26 cellular contexts compared by ENCODE assay signal in the genomic region with DNA sequence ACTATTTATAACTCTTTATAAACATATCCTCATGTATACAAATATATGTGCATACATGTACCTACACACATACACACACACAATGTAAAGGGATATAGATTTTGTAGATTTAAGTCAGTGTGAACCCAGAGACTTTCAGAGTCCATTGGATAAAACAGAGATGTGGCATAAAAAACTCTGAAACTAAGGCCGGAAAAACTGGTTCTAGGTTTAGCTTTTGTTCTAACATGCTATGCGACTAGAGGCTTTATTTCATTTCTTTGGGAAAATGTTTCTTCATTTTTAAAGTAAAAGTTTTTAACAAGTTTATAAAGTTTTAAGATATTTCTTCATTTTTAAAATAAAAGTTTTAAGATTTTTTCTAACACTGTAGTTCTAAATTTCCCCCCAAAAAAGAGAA. TPM values are rescaled to one million over a fixed set of nuclear protein-coding genes. Genes with fewer than 3 reads are reported as not detected.
A peak's percentile ranks its signal among the peaks of the same experiment; 100 is the strongest.
DNase-seq lines count a peak whose midpoint lies in the region; ATAC-seq, FAIRE-seq and TF ChIP-seq lines count a peak whose summit lies in the region.
"Had no signal": no experiment of that assay in that cellular context is flagged by ENCODE, and none has a peak within 500 bp of the region (broad histone marks: within the 10 kb centered on the region; RNA-seq: fewer than 3 reads in every experiment).

No MANE protein-coding gene starts in this region.

- ATAC-seq in esophagus mucosa (peak; percentile 42), right cardiac atrium (no peak), HG02981 (IDR thresholded peaks at IDR 0.05; ENCODE audit: unreplicated experiment) (no peak)

- H3K27ac ChIP-seq in right cardiac atrium (ENCODE audit: low read length), result no peak overlapping the region
- H3K27ac ChIP-seq: BLaER1 had no signal

- H3K4me3 ChIP-seq in bronchial epithelial cell (ENCODE audit: low read depth, low read length) (no peak overlapping the region), right cardiac atrium (ENCODE audit: low read length) (no peak overlapping the region)
- H3K4me3 ChIP-seq: BLaER1, GM12878 had no signal

- H3K4me1 ChIP-seq in right cardiac atrium (ENCODE audit: control insufficient read depth, insufficient read depth, low read length), result no peaks in the 10 kb centered on the region
- H3K4me1 ChIP-seq: BE2C, BLaER1 had no signal

- H3K27me3 ChIP-seq in bronchial epithelial cell (ENCODE audit: control insufficient read depth, insufficient read depth, low read length) (no peaks in the 10 kb centered on the region), right cardiac atrium (ENCODE audit: control insufficient read depth, insufficient read depth) (no peaks in the 10 kb centered on the region)
- H3K27me3 ChIP-seq: BE2C, BLaER1 had no signal

- intact Hi-C loops in right cardiac atrium (cut with DNase I), result no loop called here

- H3K9me3 ChIP-seq in right cardiac atrium (ENCODE audit: control insufficient read depth, low read length), result no peaks in the 10 kb centered on the region
- H3K9me3 ChIP-seq: BE2C, BLaER1 had no signal

- 95% methylated on average over 2 of the region's 2 CpGs for WGBS in right cardiac atrium

- no peaks in the 10 kb centered on the region for H3K36me3 ChIP-seq in bronchial epithelial cell (ENCODE audit: control insufficient read depth, insufficient read depth, low read length)
- H3K36me3 ChIP-seq: BE2C, BLaER1 had no signal

- TF ChIP-seq CTCF in bronchial epithelial cell (IDR thresholded peaks at IDR 0.05; ENCODE audit: insufficient read depth, low read length, severe bottlenecking), result no peak

- no peak for FAIRE-seq in bronchial epithelial cell (lab: Jason Lieb, UNC)
- FAIRE-seq: A204.1, GM12878, GM12892, GM18507 had no signal

- DNase-seq in bronchial epithelial cell (ENCODE audit: low read depth), result peak; percentile 54
- no peak for DNase-seq in NCI-H1105 treated with DMSO at 0.1 percent for 48 hours (lab: John Stamatoyannopoulos, UW)
- no peak for DNase-seq in right cardiac atrium
- DNase-seq: 8988T; ACHN; C1 segment of cervical spinal cord; CD4-positive, alpha-beta memory T cell; CD4-positive, CD25-positive, alpha-beta regulatory T cell; CD8-positive, alpha-beta memory T cell; COR-L47; DMS 273 treated with DMSO at 0.1 percent for 48 hours; DMS153; DMS79; DND-41; EL; GDM1 had no signal

RNA-seq across cellular contexts. Expression of a gene that starts 36.7 kb away (rescaled TPM):
- total RNA-seq in bronchial epithelial cell, result 2.6 and 3.9 TPM in 2 replicates
- total RNA-seq in esophagus mucosa, result not detected
- under 1 TPM in 1 of 4 donors, not detected in 3; 0.17 TPM for total RNA-seq in right cardiac atrium
- not detected for polyA plus RNA-seq in right cardiac atrium
- total RNA-seq: CD4-positive, alpha-beta memory T cell; CD4-positive, CD25-positive, alpha-beta regulatory T cell; CD8-positive, alpha-beta memory T cell; G401; GM12878 had no signal
- polyA plus RNA-seq: CD14-positive monocyte; CD4-positive, alpha-beta memory T cell; CD4-positive, CD25-positive, alpha-beta regulatory T cell; CD8-positive, alpha-beta memory T cell; GM12878 had no signal
